In genomic region chr11:95789506-95790122, GRCh38 we compare ENCODE assay signal across 1 cellular context.
TF ChIP-seq lines count a peak whose summit lies in the region.

Gene FAM76B (minus strand): TSS chr11:95789782. CDS start chr11:95789478, 304 bp downstream.

TF ChIP-seq in K562, 482 proteins besides CTCF, POLR2A, EP300 and RAD21 (continued from another document and continues in another):
- TF ChIP-seq THAP12 (CRISPR knock-in tag; IDR thresholded peaks at IDR 0.05) (peak; percentile 36; the same call in 1 of the 2 replicates), POLR2G (IDR thresholded peaks at IDR 0.05; ENCODE audit: low read depth, low read length) (peak; percentile 91), CBFA2T3 (IDR thresholded peaks at IDR 0.05) (0 out of 2 replicates have a peak, but pooled peaks have one; percentile 20), ZBTB40 (IDR thresholded peaks at IDR 0.05) (peak; percentile 77), ZBTB40 (CRISPR knock-in tag; IDR thresholded peaks at IDR 0.05) (no peak), E2F4 (CRISPR knock-in tag; IDR thresholded peaks at IDR 0.05; ENCODE audit: low read depth) (peak; percentile 99), TRIM24 (IDR thresholded peaks at IDR 0.05) (peak in 1 of 2 experiments; percentile 57; a peak in 1 of 4 replicates), C11orf30 (IDR thresholded peaks at IDR 0.05; ENCODE audit: low read depth) (peak; percentile 83), CBFB (CRISPR knock-in tag; IDR thresholded peaks at IDR 0.05) (peak; percentile 96), PHF20 (IDR thresholded peaks at IDR 0.05; ENCODE audit: partially characterized antibody) (peak; percentile 93), ARID1B (IDR thresholded peaks at IDR 0.05) (no peak), SMARCE1 (IDR thresholded peaks at IDR 0.05) (no peak), ZBTB11 (CRISPR knock-in tag; IDR thresholded peaks at IDR 0.05) (peak in 1 of 3 experiments; percentile 40; a peak in 1 of 6 replicates), NCOR1 (IDR thresholded peaks at IDR 0.05) (peak; percentile 22; the same call in 1 of the 2 replicates), ZSCAN29 (IDR thresholded peaks at IDR 0.05) (peak; percentile 86; the same call in 1 of the 2 replicates), E2F1 (CRISPR knock-in tag; IDR thresholded peaks at IDR 0.05) (peak; percentile 99), ZBTB5 (IDR thresholded peaks at IDR 0.05) (no peak), RUNX1 (IDR thresholded peaks at IDR 0.05; ENCODE audit: low read depth) (no peak), KLF13 (tag; IDR thresholded peaks at IDR 0.05; ENCODE audit: borderline replicate concordance, low read depth) (no peak), FUS (optimal IDR thresholded peaks at IDR 0.05; ENCODE audit: low read depth, low read length) (peak; percentile 47), BCOR (IDR thresholded peaks at IDR 0.05) (no peak), KDM4B (IDR thresholded peaks at IDR 0.05; ENCODE audit: borderline replicate concordance in 2 of 2, low read depth in 1 of 2) (peak in 1 of 2 experiments; percentile 24; a peak in 1 of 4 replicates), TEAD4 (IDR thresholded peaks at IDR 0.05; ENCODE audit: low read length) (peak; percentile 39; the same call in 1 of the 2 replicates), TEAD4 (CRISPR knock-in tag; IDR thresholded peaks at IDR 0.05; ENCODE audit: borderline replicate concordance) (no peak), CGGBP1 (CRISPR knock-in tag; IDR thresholded peaks at IDR 0.05) (peak; percentile 56; the same call in 1 of the 2 replicates), TBP (optimal IDR thresholded peaks at IDR 0.05; ENCODE audit: low read depth, low read length) (peak; percentile 57), TCF3 (CRISPR knock-in tag; IDR thresholded peaks at IDR 0.05) (peak; percentile 37; the same call in 1 of the 2 replicates), ESRRA (IDR thresholded peaks at IDR 0.05; ENCODE audit: borderline replicate concordance, low read depth) (peak; percentile 86; the same call in 1 of the 2 replicates), TOE1 (IDR thresholded peaks at IDR 0.05; ENCODE audit: borderline replicate concordance) (peak; percentile 20; the same call in 1 of the 2 replicates), TOE1 (CRISPR knock-in tag; IDR thresholded peaks at IDR 0.05; ENCODE audit: borderline replicate concordance, low read depth) (no peak), NR2C2 (CRISPR knock-in tag; IDR thresholded peaks at IDR 0.05) (peak; percentile 72; the same call in 1 of the 2 replicates), NR2C2 (tag; IDR thresholded peaks at IDR 0.05) (peak; percentile 75), ELF4 (CRISPR knock-in tag; IDR thresholded peaks at IDR 0.05) (peak; percentile 76; the same call in 1 of the 2 replicates), TEAD1 (CRISPR knock-in tag; IDR thresholded peaks at IDR 0.05) (peak in 1 of 2 experiments; percentile 63; a peak in 1 of 4 replicates), TBL1XR1 (IDR thresholded peaks at IDR 0.05; ENCODE audit: low read length in 2 of 2) (0 out of 4 replicates have a peak, but pooled peaks of 1 of the 2 experiments have one; percentile 16), MTA3 (IDR thresholded peaks at IDR 0.05; ENCODE audit: borderline replicate concordance) (peak; percentile 90), FOXA3 (CRISPR knock-in tag; conservative IDR thresholded peaks at IDR 0.05 in 1 of 2, IDR thresholded peaks at IDR 0.05 in 1 of 2) (0 out of 4 replicates have a peak, but pooled peaks of 1 of the 2 experiments have one; percentile 39), ZBTB2 (IDR thresholded peaks at IDR 0.05) (no peak)
